Comparison of ENCODE assay signal across 1 cellular context in genomic region chr5:79636981-79637733, GRCh38.
TF ChIP-seq lines count a peak whose summit lies in the region.

No MANE protein-coding gene starts in this region.

TF ChIP-seq in K562, 482 proteins besides CTCF, POLR2A, EP300 and RAD21:
- TF ChIP-seq ZNF407 (IDR thresholded peaks at IDR 0.05; ENCODE audit: low read depth) (no peak), NELFE (IDR thresholded peaks at IDR 0.05; ENCODE audit: insufficient read depth, insufficient read length) (no peak), FOXK2 (conservative IDR thresholded peaks at IDR 0.05 in 1 of 2, IDR thresholded peaks at IDR 0.05 in 1 of 2; ENCODE audit: low read depth in 2 of 2) (no peak), CEBPG (CRISPR knock-in tag; IDR thresholded peaks at IDR 0.05) (no peak), CEBPG (tag; conservative IDR thresholded peaks at IDR 0.05 in 1 of 2, IDR thresholded peaks at IDR 0.05 in 1 of 2) (peak; percentile 53 to 67; a peak in 3 of 4 replicates), SP1 (CRISPR knock-in tag; IDR thresholded peaks at IDR 0.05) (no peak), CEBPB (tag; IDR thresholded peaks at IDR 0.05) (peak; percentile 88), ZEB2 (IDR thresholded peaks at IDR 0.05) (no peak), ZNF263 (CRISPR knock-in tag; IDR thresholded peaks at IDR 0.05; ENCODE audit: borderline replicate concordance) (no peak), CC2D1A (IDR thresholded peaks at IDR 0.05) (no peak)
